8 cellular contexts compared by ENCODE assay signal in genomic region chr3:196717162-196717561, GRCh38.
A peak's percentile ranks its signal among the peaks of the same experiment; 100 is the strongest.
DNase-seq lines count a peak whose midpoint lies in the region; ATAC-seq and FAIRE-seq lines count a peak whose summit lies in the region.
"Not testable (repeated sequence)": the region's sequence is repeated elsewhere in the genome, so short reads cannot be mapped to it uniquely, and the experiment has no call there.

No MANE protein-coding gene starts in this region.

- peak overlapping the region; percentile 25 for H3K27ac Mint-ChIP-seq in stimulated activated naive B cell treated with anti-CD40 and anti-IgM and Interleukin-4, amounts not matched to agents 10 μg/mL and 1 μg/mL and 100 μg/mL, for 72 hours

- not testable (repeated sequence) for H3K9me3 Mint-ChIP-seq in stimulated activated naive B cell treated with anti-CD40 and anti-IgM and Interleukin-4, amounts not matched to agents 10 μg/mL and 1 μg/mL and 100 μg/mL, for 72 hours

- H3K4me1 Mint-ChIP-seq in stimulated activated naive B cell treated with anti-CD40 and anti-IgM and Interleukin-4, amounts not matched to agents 10 μg/mL and 1 μg/mL and 100 μg/mL, for 72 hours, result peaks cover 8 to 29% of the 10 kb centered on the region in 2 donors

- peak; percentile 85 for FAIRE-seq in GM18507 (lab: Jason Lieb, UNC)

- peaks cover 22 to 23% of the 10 kb centered on the region in 2 donors for H3K36me3 Mint-ChIP-seq in stimulated activated naive B cell treated with anti-CD40 and anti-IgM and Interleukin-4, amounts not matched to agents 10 μg/mL and 1 μg/mL and 100 μg/mL, for 72 hours

- ATAC-seq in GM18873 (IDR thresholded peaks at IDR 0.05; ENCODE audit: low FRiP score, unreplicated experiment) (peak; percentile 50), GM19452 (IDR thresholded peaks at IDR 0.05; ENCODE audit: unreplicated experiment) (peak; percentile 48), GM21825 (IDR thresholded peaks at IDR 0.05; ENCODE audit: unreplicated experiment) (peak; percentile 41), HG03097 (IDR thresholded peaks at IDR 0.05; ENCODE audit: low FRiP score, unreplicated experiment) (peak; percentile 40), HG03354 (IDR thresholded peaks at IDR 0.05; ENCODE audit: poor library complexity, severe bottlenecking, unreplicated experiment) (peak; percentile 69)
- peak; percentile 66 to 74 for ATAC-seq in stimulated activated naive B cell treated with anti-CD40 and anti-IgM and Interleukin-4, amounts not matched to agents 10 μg/mL and 1 μg/mL and 100 μg/mL, for 72 hours (replicated peaks)

- DNase-seq in GM18507 (ENCODE audit: extremely low spot score, insufficient read length, low read depth) (peak; percentile 12), kidney tubule cell (ENCODE audit: low spot score) (peak; percentile 64)
- not testable (repeated sequence) for DNase-seq in stimulated activated naive B cell treated with anti-CD40 and anti-IgM and Interleukin-4, amounts not matched to agents 10 μg/mL and 1 μg/mL and 100 μg/mL, for 72 hours

- H3K4me3 Mint-ChIP-seq in stimulated activated naive B cell treated with anti-CD40 and anti-IgM and Interleukin-4, amounts not matched to agents 10 μg/mL and 1 μg/mL and 100 μg/mL, for 72 hours, result not testable (repeated sequence)

- H3K27me3 Mint-ChIP-seq in stimulated activated naive B cell treated with anti-CD40 and anti-IgM and Interleukin-4, amounts not matched to agents 10 μg/mL and 1 μg/mL and 100 μg/mL, for 72 hours, result not testable (repeated sequence)
